In genomic region chr2:173991857-173992588, GRCh38 we compare ENCODE assay signal across 12 cellular contexts. TPM values are rescaled to one million over a fixed set of nuclear protein-coding genes. Genes with fewer than 3 reads are reported as not detected.
DNase-seq lines count a peak whose midpoint lies in the region; ATAC-seq and TF ChIP-seq lines count a peak whose summit lies in the region.
"Had no signal": no experiment of that assay in that cellular context is flagged by ENCODE, and none has a peak within 500 bp of the region (broad histone marks: within the 10 kb centered on the region; RNA-seq: fewer than 3 reads in every experiment).

No MANE protein-coding gene starts in this region.

- in situ Hi-C loops in GM13977 (cut with MboI; ENCODE audit: low pct_unique_long_range_greater_than_20kb, low sequenced_read_pairs, unreplicated experiment) = no loop called here

- H3K36me3 Mint-ChIP-seq in activated naive CD4-positive, alpha-beta T cell treated with anti-CD3 and anti-CD28 coated beads for 36 hours (ENCODE audit: low read depth) = no peaks in the 10 kb centered on the region
- H3K36me3 Mint-ChIP-seq: CD4-positive, CD25-positive, alpha-beta regulatory T cell had no signal

- H3K4me3 ChIP-seq in PC-3 (ENCODE audit: low read length) = no peak overlapping the region
- H3K4me3 ChIP-seq in foreskin fibroblast (ENCODE audit: low read depth in 1 of 2, low read length in 2 of 2) = peak overlapping the region in 1 of 2 donors; percentile 3
- H3K4me3 ChIP-seq in psoas muscle = no peak overlapping the region

- TF ChIP-seq CTCF in PC-3 (conservative IDR thresholded peaks at IDR 0.05; ENCODE audit: low read depth, low read length) (no peak), foreskin fibroblast (IDR thresholded peaks at IDR 0.05; ENCODE audit: low read depth, low read length) (no peak), psoas muscle (IDR thresholded peaks at IDR 0.05) (no peak), GM13977 (IDR thresholded peaks at IDR 0.05; ENCODE audit: extremely low read depth, insufficient read depth, missing control alignments) (no peak)

- H3K27me3 ChIP-seq in PC-3 (ENCODE audit: low read length) (no peaks in the 10 kb centered on the region), psoas muscle (ENCODE audit: insufficient read depth in 3 of 3, low read length in 2 of 3) (no peaks in the 10 kb centered on the region)

- no peaks in the 10 kb centered on the region for H4K20me1 ChIP-seq in PC-3 (ENCODE audit: low read length)

- BruUV-seq in PC-3 (replicated peaks; lab: Mats Ljungman, UMichigan) = no TSS peak

- H3K9me3 ChIP-seq in PC-3 (ENCODE audit: low read length) (no peaks in the 10 kb centered on the region), psoas muscle (no peaks in the 10 kb centered on the region)

- no peak overlapping the region for H3K27ac Mint-ChIP-seq in activated naive CD4-positive, alpha-beta T cell treated with anti-CD3 and anti-CD28 coated beads for 36 hours
- H3K27ac Mint-ChIP-seq: activated T-cell treated with anti-CD3 and anti-CD28 coated beads, Interleukin-2, amount 50 U/mL, for 72 hours; CD4-positive, CD25-positive, alpha-beta regulatory T cell had no signal

- no peak overlapping the region for H3K4me3 Mint-ChIP-seq in activated naive CD4-positive, alpha-beta T cell treated with anti-CD3 and anti-CD28 coated beads for 36 hours
- H3K4me3 Mint-ChIP-seq: CD4-positive, CD25-positive, alpha-beta regulatory T cell had no signal

- peaks cover 3% of the 10 kb centered on the region for H3K27me3 Mint-ChIP-seq in activated naive CD4-positive, alpha-beta T cell treated with anti-CD3 and anti-CD28 coated beads for 36 hours (ENCODE audit: low read depth)

- H3K9me3 Mint-ChIP-seq in activated naive CD4-positive, alpha-beta T cell treated with anti-CD3 and anti-CD28 coated beads for 36 hours = no peaks in the 10 kb centered on the region
- H3K9me3 Mint-ChIP-seq: activated T-cell treated with anti-CD3 and anti-CD28 coated beads, Interleukin-2, amount 50 U/mL, for 72 hours had no signal

- H3K79me2 ChIP-seq in PC-3 (ENCODE audit: low read length) = no peaks in the 10 kb centered on the region

- peaks cover 19% of the 10 kb centered on the region for H3K4me1 ChIP-seq in PC-3 (ENCODE audit: insufficient read depth, low read length)
- peaks cover 11% of the 10 kb centered on the region for H3K4me1 ChIP-seq in psoas muscle

- H3K27ac ChIP-seq in PC-3 (ENCODE audit: low read length) = peak overlapping the region; percentile 79
- peak overlapping the region; percentile 28 for H3K27ac ChIP-seq in psoas muscle

- H3K9ac ChIP-seq in PC-3 (ENCODE audit: low read length) = peak overlapping the region; percentile 35; the same call in 1 of the 2 replicates

- H3K36me3 ChIP-seq in PC-3 (ENCODE audit: low read depth, low read length) = no peaks in the 10 kb centered on the region
- H3K36me3 ChIP-seq in psoas muscle (ENCODE audit: insufficient read depth in 1 of 2, low read depth in 1 of 2) = no peaks in the 10 kb centered on the region

- peak overlapping the region; percentile 56 for H3K4me2 ChIP-seq in PC-3 (ENCODE audit: low read length)

- no peaks in the 10 kb centered on the region for H3K9me2 ChIP-seq in PC-3 (replicated peaks; ENCODE audit: low read length)

- H2AFZ ChIP-seq in PC-3 (ENCODE audit: low read length) = peak overlapping the region; percentile 43; the same call in 1 of the 2 replicates

- 50 to 55% (median 54%) methylated on average over 5 of the region's 5 CpGs for WGBS in psoas muscle, 3 donors

- CTCF ChIA-PET in PC-3 (lab: Charles Lee) = no interaction called here
- CTCF ChIA-PET in activated naive CD4-positive, alpha-beta T cell treated with anti-CD3 and anti-CD28 coated beads for 36 hours (lab: Charles Lee) = interaction anchor here (0.6 to 1.7 kb wide), 2 partner anchors 12 to 1019 kb away, joined by 3 to 4 read pairs; no protein-coding TSS in a partner anchor

- POLR2A ChIA-PET in PC-3 (lab: Charles Lee; ENCODE audit: unreplicated experiment) = no interaction called here

- H3K4me1 Mint-ChIP-seq in activated naive CD4-positive, alpha-beta T cell treated with anti-CD3 and anti-CD28 coated beads for 36 hours (ENCODE audit: low read depth) = peaks cover 3% of the 10 kb centered on the region

- intact Hi-C loops in PC-3 (cut with micrococcal nuclease) (no loop called here), psoas muscle (cut with DNase I) (no loop called here)
- intact Hi-C loops in activated naive CD4-positive, alpha-beta T cell treated with anti-CD3 and anti-CD28 coated beads for 36 hours (cut with micrococcal nuclease) = no loop called here

- ATAC-seq in PC-3 (peak; percentile 78), psoas muscle (peak in 3 of 4 donors; percentile 54 to 60 (median 56))

- no peaks in the 10 kb centered on the region for H3F3A ChIP-seq in PC-3 (ENCODE audit: low read length, unreplicated experiment)

- DNase-seq in DMS 273 treated with DMSO at 0.1 percent for 48 hours (lab: John Stamatoyannopoulos, UW) (peak; percentile 39), PC-3 (peak; percentile 78), foreskin fibroblast (peak; percentile 59 to 84), psoas muscle (peak; percentile 83 to 91), GF-D8 (lab: John Stamatoyannopoulos, UW) (no peak), middle frontal gyrus (ENCODE audit: extremely low spot score, low spot score) (no peak), GM13977 (ENCODE audit: low spot score) (no peak)
- no peak for DNase-seq in activated naive CD4-positive, alpha-beta T cell treated with anti-CD3 and anti-CD28 coated beads for 36 hours
- DNase-seq: activated T-cell treated with anti-CD3 and anti-CD28 coated beads, Interleukin-2, amount 50 U/mL, for 72 hours; CD4-positive, CD25-positive, alpha-beta regulatory T cell; effector CD4-positive, alpha-beta T cell; H7 had no signal

RNA-seq across cellular contexts. Expression of gene SP3, which starts 26.9 kb away (rescaled TPM):
- total RNA-seq in PC-3 (2014; rRNA removed) (82.2 and 117 TPM in 2 replicates), psoas muscle (10 to 100 TPM; 38.2 to 52.0 (median 45.4) TPM)
- 10 to 100 TPM; 13.9 to 23.1 (median 14.3) TPM for polyA plus RNA-seq in psoas muscle
- 10 to 100 TPM; 89.8 to 99.7 TPM for total RNA-seq in activated naive CD4-positive, alpha-beta T cell treated with anti-CD3 and anti-CD28 coated beads for 36 hours

Comparison
In these comparisons a context has a peak if more than half of its experiments do, and no peak if none do; other contexts are left out.
1. DNase-seq: peak in DMS 273 treated with DMSO at 0.1 percent for 48 hours (single experiment), PC-3 (single experiment), foreskin fibroblast (2 of 2) and psoas muscle (2 of 2); none in GF-D8 (single experiment), activated naive CD4-positive, alpha-beta T cell treated with anti-CD3 and anti-CD28 coated beads for 36 hours (single experiment), middle frontal gyrus (single experiment) and GM13977 (single experiment).